ENCODE assay signal across 27 cellular contexts in genomic region chr18:50410008-50410407, GRCh38. TPM values are rescaled to one million over a fixed set of nuclear protein-coding genes. Genes with fewer than 3 reads are reported as not detected.
DNase-seq lines count a peak whose midpoint lies in the region; ATAC-seq, FAIRE-seq and TF ChIP-seq lines count a peak whose summit lies in the region.
"Had no signal": no experiment of that assay in that cellular context is flagged by ENCODE, and none has a peak within 500 bp of the region (broad histone marks: within the 10 kb centered on the region; RNA-seq: fewer than 3 reads in every experiment).

No MANE protein-coding gene starts in this region.

- no peak for TF ChIP-seq CTCF in HepG2 (CRISPR knock-in tag; IDR thresholded peaks at IDR 0.05)
- no peak for TF ChIP-seq CTCF in right lobe of liver (IDR thresholded peaks at IDR 0.05)

- no peaks in the 10 kb centered on the region for H3K36me3 ChIP-seq in HepG2 (replicated peaks in 1 of 2; ENCODE audit: control insufficient read depth in 1 of 2, insufficient read depth in 2 of 2, low read length in 2 of 2)
- no peaks in the 10 kb centered on the region for H3K36me3 ChIP-seq in right lobe of liver
- H3K36me3 ChIP-seq in Karpas-422 (ENCODE audit: insufficient read depth, low read length) = no peaks in the 10 kb centered on the region
- H3K36me3 ChIP-seq: adrenal gland, left lung, MG63 had no signal

- H3K4me2 ChIP-seq in HepG2 (ENCODE audit: low read depth, low read length) (0 out of 2 replicates have a peak overlapping the region, but pooled peaks have one; percentile 50), Karpas-422 (ENCODE audit: low read depth, low read length, poor library complexity, severe bottlenecking) (no peak overlapping the region)

- DNase-seq in HepG2 (ENCODE audit: low spot score) (no peak), right lobe of liver (no peak), Karpas-422 (peak; percentile 69), SK-N-DZ (ENCODE audit: low spot score) (peak; percentile 69)
- DNase-seq in stimulated activated CD8-positive, alpha-beta memory T cell treated with anti-CD3 and anti-CD28 coated beads, Interleukin-4, amount 100 ng/mL, for 48 hours = peak; percentile 29
- no peak for DNase-seq in activated naive CD4-positive, alpha-beta T cell treated with Interleukin-2 at 50 U/mL for 16 hours
- DNase-seq: activated CD4-positive, alpha-beta T cell treated with anti-CD3 and anti-CD28 coated beads, Interleukin-2, amount 10 ng/mL, durations not matched to agents 24 days and 14 days; activated naive CD4-positive, alpha-beta T cell treated with anti-CD3 and anti-CD28 coated beads for 36 hours; activated T-cell treated with anti-CD3 and anti-CD28 coated beads, Interleukin-2, amount 50 U/mL, for 72 hours; body of pancreas; dermis blood vessel endothelial cell; GDM1; KBM-7; left lung; MG63; NCI-H1694; PC-3; psoas muscle; stimulated activated naive CD8-positive, alpha-beta T cell treated with anti-CD3 and anti-CD28 coated beads, Interleukin-15, Interleukin-2, amounts not matched to agents 100 U/mL and 50 U/mL, for 24 hours; testis had no signal

- H3K27ac ChIP-seq in HepG2 (ENCODE audit: extremely low read length, insufficient read depth, low read length) (no peak overlapping the region), right lobe of liver (no peak overlapping the region), Karpas-422 (ENCODE audit: low read length) (no peak overlapping the region)
- H3K27ac ChIP-seq: body of pancreas, left lung, psoas muscle, testis, VCaP had no signal

- H3K4me1 ChIP-seq in HepG2 (ENCODE audit: insufficient read depth, low read length) (peaks cover 44% of the 10 kb centered on the region), right lobe of liver (no peaks in the 10 kb centered on the region), Karpas-422 (ENCODE audit: low read length) (no peaks in the 10 kb centered on the region)
- H3K4me1 ChIP-seq: left lung, psoas muscle, testis had no signal

- H3K9me3 ChIP-seq in HepG2 (ENCODE audit: low read length) (no peaks in the 10 kb centered on the region), right lobe of liver (no peaks in the 10 kb centered on the region), Karpas-422 (ENCODE audit: low read length) (no peaks in the 10 kb centered on the region)
- H3K9me3 ChIP-seq: adrenal gland, body of pancreas, left lung, MG63, psoas muscle, testis had no signal

- H3K4me3 ChIP-seq in HepG2 (replicated peaks in 1 of 3; ENCODE audit: insufficient read depth in 1 of 3, low read depth in 2 of 3, low read length in 3 of 3) (no peak overlapping the region), right lobe of liver (no peak overlapping the region), Karpas-422 (ENCODE audit: low read length) (no peak overlapping the region)
- H3K4me3 ChIP-seq: adrenal gland, body of pancreas, left lung, MG63, psoas muscle, testis had no signal

- POLR2A ChIA-PET in HepG2 (lab: Yijun Ruan, JAX) = no interaction called here

- no TSS peak for BruUV-seq in HepG2 (replicated peaks; lab: Mats Ljungman, UMichigan)

- in situ Hi-C loops in HepG2 (cut with HindIII; ENCODE audit: extremely low pct_ligation_motif_present, low pct_unique_long_range_greater_than_20kb) = no loop called here

- TF ChIP-seq RAD21 in HepG2 (CRISPR knock-in tag; IDR thresholded peaks at IDR 0.05) = no peak

- TF ChIP-seq POLR2A in HepG2 (IDR thresholded peaks at IDR 0.05; ENCODE audit: insufficient read depth in 1 of 2, low read depth in 2 of 2, low read length in 2 of 2) (no peak), right lobe of liver (IDR thresholded peaks at IDR 0.05) (no peak)

- no peaks in the 10 kb centered on the region; a peak in 1 of 5 replicates for H3K27me3 ChIP-seq in HepG2 (ENCODE audit: control insufficient read depth in 1 of 2, insufficient read depth in 2 of 2, low read length in 2 of 2)
- H3K27me3 ChIP-seq in right lobe of liver = no peaks in the 10 kb centered on the region
- no peaks in the 10 kb centered on the region for H3K27me3 ChIP-seq in Karpas-422 (ENCODE audit: low read length)
- H3K27me3 ChIP-seq: adrenal gland, body of pancreas, MG63, testis had no signal

- TF ChIP-seq EP300 in HepG2 (IDR thresholded peaks at IDR 0.05; ENCODE audit: low read depth in 2 of 2, low read length in 2 of 2) (no peak), HepG2 (CRISPR knock-in tag; IDR thresholded peaks at IDR 0.05; ENCODE audit: borderline replicate concordance) (no peak)

- no peaks in the 10 kb centered on the region for H3K9me2 ChIP-seq in Karpas-422 (replicated peaks; ENCODE audit: insufficient read depth, low read length)

- 75% methylated on average over 4 of the region's 4 CpGs for WGBS in HepG2 (ENCODE audit: low lambda C conversion rate)
- 65% methylated on average over 4 of the region's 4 CpGs for WGBS in right lobe of liver (ENCODE audit: insufficient coverage, low coverage, low lambda C conversion rate, missing lambda C conversion rate)

- H2AFZ ChIP-seq in HepG2 (ENCODE audit: low read length) (no peak overlapping the region), Karpas-422 (ENCODE audit: low read length) (peak overlapping the region; percentile 61; the same call in 1 of the 2 replicates)

- H3K79me2 ChIP-seq in HepG2 (ENCODE audit: insufficient read depth, low read length) (no peaks in the 10 kb centered on the region), Karpas-422 (ENCODE audit: low read length) (no peaks in the 10 kb centered on the region)

- peak; percentile 35; the same call in 2 of the 3 replicates for ATAC-seq in HepG2
- no peak for ATAC-seq in right lobe of liver
- ATAC-seq in GM19395 (IDR thresholded peaks at IDR 0.05; ENCODE audit: unreplicated experiment) = no peak
- ATAC-seq: activated T-cell treated with anti-CD3 and anti-CD28 coated beads, Interleukin-2, amount 50 U/mL, for 72 hours; left lung; PC-3; psoas muscle; Right ventricle myocardium inferior; stimulated activated naive CD8-positive, alpha-beta T cell treated with anti-CD3 and anti-CD28 coated beads, Interleukin-15, Interleukin-2, amounts not matched to agents 100 U/mL and 50 U/mL, for 24 hours had no signal

- no peak for FAIRE-seq in HepG2 (lab: Jason Lieb, UNC)
- FAIRE-seq: endometrium, GM19239 had no signal

- CTCF ChIA-PET in HepG2 (lab: Yijun Ruan, JAX; ENCODE audit: low intra/inter-chr PET ratio, low total read pairs) = no interaction called here

- no peak overlapping the region for H3K9ac ChIP-seq in HepG2 (ENCODE audit: insufficient read depth, low read depth, low read length)
- no peak overlapping the region for H3K9ac ChIP-seq in Karpas-422 (ENCODE audit: low read length)

- H4K20me1 ChIP-seq in HepG2 (ENCODE audit: insufficient read depth, low read length) (no peaks in the 10 kb centered on the region), Karpas-422 (ENCODE audit: insufficient read depth, low read depth, low read length) (no peaks in the 10 kb centered on the region)

- intact Hi-C loops in HepG2 (cut with micrococcal nuclease; ENCODE audit: unreplicated experiment) = no loop called here
- intact Hi-C loops in right lobe of liver (cut with DNase I) = no loop called here

TF ChIP-seq in HepG2, 621 proteins besides CTCF, POLR2A, EP300 and RAD21 (continues in another document):
- no peak for TF ChIP-seq ZNF441 (CRISPR knock-in tag; IDR thresholded peaks at IDR 0.05; ENCODE audit: borderline replicate concordance)
- TF ChIP-seq ELK4 (CRISPR knock-in tag; IDR thresholded peaks at IDR 0.05; ENCODE audit: borderline replicate concordance) = no peak
- no peak for TF ChIP-seq AGO2 (optimal IDR thresholded peaks at IDR 0.05; ENCODE audit: low read depth, low read length)
- no peak for TF ChIP-seq ZFP1 (CRISPR knock-in tag; IDR thresholded peaks at IDR 0.05)

RNA-seq across cellular contexts. Expression of gene SKA1, which starts 35.2 kb away (rescaled TPM):
- total RNA-seq in HepG2 (2016; rRNA removed; fragmentation: Illumina TruSeq; extraction: Trizol) (21.3 and 28.3 TPM in 2 replicates), right lobe of liver (1 to 10 TPM in 2 of 6 experiments, under 1 TPM in 3, not detected in 1; 0.15 to 1.5 (median 0.75) TPM)
- total RNA-seq in HepG2 (2016; cell fraction: cytosol; rRNA removed; fragmentation: Illumina TruSeq; extraction: Trizol; ENCODE audit: low read depth) = 6.7 and 10.0 TPM in 2 replicates
- 20.6 and 27.1 TPM in 2 replicates for total RNA-seq in HepG2 (2016; cell fraction: insoluble cytoplasmic fraction; rRNA removed; fragmentation: Illumina TruSeq; extraction: Trizol)
- 22.9 and 24.8 TPM in 2 replicates for total RNA-seq in HepG2 (2016; cell fraction: membrane; rRNA removed; fragmentation: Illumina TruSeq; extraction: Trizol)
- total RNA-seq in HepG2 (2016; cell fraction: nucleus; rRNA removed; fragmentation: Illumina TruSeq; extraction: Trizol) = 7.1 and 8.3 TPM in 2 replicates
- polyA plus RNA-seq in HepG2 (2011; rRNA removed) = 3.8 and 5.3 TPM in 2 replicates
- polyA plus RNA-seq in HepG2 (2011; cell fraction: cytosol; rRNA removed) = 2.9 and 3.6 TPM in 2 replicates
- polyA plus RNA-seq in HepG2 (2011; cell fraction: nucleus; rRNA removed) = 1.5 and 1.6 TPM in 2 replicates
- polyA plus RNA-seq in HepG2 (2012) = 2.5 and 3.5 TPM in 2 replicates
- 4.4 and 5.1 TPM in 2 replicates for polyA plus RNA-seq in HepG2 (2016; cell fraction: cytosol; fragmentation: Illumina TruSeq; extraction: Trizol; ENCODE audit: low read depth)
- 23.2 and 23.5 TPM in 2 replicates for polyA plus RNA-seq in HepG2 (2016; cell fraction: insoluble cytoplasmic fraction; fragmentation: Illumina TruSeq; extraction: Trizol; ENCODE audit: low read depth)
- 11.2 and 11.9 TPM in 2 replicates for polyA plus RNA-seq in HepG2 (2016; cell fraction: membrane; fragmentation: Illumina TruSeq; extraction: Trizol; ENCODE audit: low read depth)
- polyA plus RNA-seq in HepG2 (2016; cell fraction: nucleus; fragmentation: Illumina TruSeq; extraction: Trizol; ENCODE audit: insufficient read depth, low read depth) = 11.8 and 12.4 TPM in 2 replicates
- polyA minus RNA-seq in HepG2 (2011; rRNA and poly(A)+ RNA removed; ENCODE audit: low replicate concordance) = 2.7 and 11.2 TPM in 2 replicates
- polyA minus RNA-seq in HepG2 (2011; cell fraction: cytosol; rRNA and poly(A)+ RNA removed) = 4.8 and 5.6 TPM in 2 replicates
- 3.0 and 4.4 TPM in 2 replicates for polyA minus RNA-seq in HepG2 (2011; cell fraction: nucleus; rRNA and poly(A)+ RNA removed)
- total RNA-seq in Karpas-422 (2014; rRNA removed; shearing (Covaris generic); ENCODE audit: low replicate concordance) = 20.3 and 28.8 TPM in 2 replicates
- polyA plus RNA-seq in SK-N-DZ (2014; cell fraction: cytosol; rRNA removed) = 31.9 and 34.4 TPM in 2 replicates
- 8.1 and 8.9 TPM in 2 replicates for polyA plus RNA-seq in SK-N-DZ (2014; cell fraction: nucleus; rRNA removed)
- total RNA-seq: mesenteric fat pad had no signal

Comparison
In these comparisons a context has a peak if more than half of its experiments do, and no peak if none do; other contexts are left out.
1. DNase-seq: peak in Karpas-422 (single experiment), SK-N-DZ (single experiment) and stimulated activated CD8-positive, alpha-beta memory T cell treated with anti-CD3 and anti-CD28 coated beads, Interleukin-4, amount 100 ng/mL, for 48 hours (single experiment); none in HepG2 (single experiment), right lobe of liver (0 of 3) and activated naive CD4-positive, alpha-beta T cell treated with Interleukin-2 at 50 U/mL for 16 hours (single experiment).